14 cellular contexts compared by ENCODE assay signal in the genomic region with DNA sequence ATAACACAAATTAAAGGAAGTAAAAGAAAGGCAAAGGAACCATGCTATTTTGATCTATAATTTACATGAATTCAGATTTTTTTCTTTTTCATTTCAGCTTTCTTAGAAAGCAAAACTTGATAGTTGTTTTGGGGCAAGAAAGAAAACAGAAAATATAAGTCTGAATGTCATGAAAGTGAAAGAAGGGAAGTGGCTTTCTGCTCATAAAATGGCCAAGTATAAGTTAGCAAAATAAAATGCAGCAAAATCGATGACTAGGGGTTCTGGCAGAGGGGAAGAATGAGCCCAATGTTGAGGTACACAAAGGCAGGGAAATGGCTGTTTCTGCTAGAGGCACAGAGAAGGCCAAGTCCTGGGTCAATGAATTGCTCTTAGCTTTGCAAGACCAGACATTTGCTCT. TPM values are rescaled to one million over a fixed set of nuclear protein-coding genes. Genes with fewer than 3 reads are reported as not detected.
DNase-seq lines count a peak whose midpoint lies in the region; ATAC-seq and TF ChIP-seq lines count a peak whose summit lies in the region.
"Had no signal": no experiment of that assay in that cellular context is flagged by ENCODE, and none has a peak within 500 bp of the region (broad histone marks: within the 10 kb centered on the region; RNA-seq: fewer than 3 reads in every experiment).

No MANE protein-coding gene starts in this region.

- H3K27me3 ChIP-seq in breast epithelium = no peaks in the 10 kb centered on the region
- H3K27me3 ChIP-seq: sigmoid colon had no signal

- H3K9me3 Mint-ChIP-seq in activated T-cell treated with anti-CD3 and anti-CD28 coated beads, Interleukin-2, amount 50 U/mL, for 72 hours = peaks cover 7 to 8% of the 10 kb centered on the region in 2 donors
- peaks cover 0 to 2% of the 10 kb centered on the region in 2 donors for H3K9me3 Mint-ChIP-seq in natural killer cell

- peaks cover 21% of the 10 kb centered on the region for H3K4me1 Mint-ChIP-seq in activated T-cell treated with anti-CD3 and anti-CD28 coated beads, Interleukin-2, amount 50 U/mL, for 72 hours (ENCODE audit: low read depth)
- H3K4me1 Mint-ChIP-seq in natural killer cell = peaks cover 22 to 24% of the 10 kb centered on the region in 2 donors

- TF ChIP-seq CTCF in natural killer cell (IDR thresholded peaks at IDR 0.05) = no peak
- no peak for TF ChIP-seq CTCF in breast epithelium (IDR thresholded peaks at IDR 0.05)

- H3K27ac Mint-ChIP-seq in activated T-cell treated with anti-CD3 and anti-CD28 coated beads, Interleukin-2, amount 50 U/mL, for 72 hours = peak overlapping the region; percentile 43
- H3K27ac Mint-ChIP-seq in natural killer cell = peak overlapping the region; percentile 77 to 85

- no peak for DNase-seq in activated T-cell treated with anti-CD3 and anti-CD28 coated beads, Interleukin-2, amount 50 U/mL, for 72 hours
- DNase-seq in activated T-cell treated with anti-CD3 and anti-CD28 coated beads for 4 hours (no peak), natural killer cell (no peak), NCI-H1694 treated with DMSO at 0.1 percent for 48 hours (lab: John Stamatoyannopoulos, UW) (no peak), breast epithelium (ENCODE audit: low spot score in 2 of 2) (no peak)
- DNase-seq: central memory CD4-positive, alpha-beta T cell; NCI-H1048; NCI-H82; sigmoid colon had no signal

- H3K4me3 Mint-ChIP-seq in activated T-cell treated with anti-CD3 and anti-CD28 coated beads, Interleukin-2, amount 50 U/mL, for 72 hours = peak overlapping the region; percentile 48 to 51
- H3K4me3 Mint-ChIP-seq in natural killer cell = peak overlapping the region; percentile 51

- H3K4me1 ChIP-seq in breast epithelium = no peaks in the 10 kb centered on the region
- H3K4me1 ChIP-seq: sigmoid colon had no signal

- no peak for TF ChIP-seq POLR2A in breast epithelium (IDR thresholded peaks at IDR 0.05)

- H3K27me3 Mint-ChIP-seq in activated T-cell treated with anti-CD3 and anti-CD28 coated beads, Interleukin-2, amount 50 U/mL, for 72 hours (ENCODE audit: low read depth) = no peaks in the 10 kb centered on the region
- H3K27me3 Mint-ChIP-seq in natural killer cell (ENCODE audit: low read depth in 2 of 2) = no peaks in the 10 kb centered on the region

- ATAC-seq in activated T-cell treated with anti-CD3 and anti-CD28 coated beads, Interleukin-2, amount 50 U/mL, for 72 hours (replicated peaks in 1 of 2) = no peak
- ATAC-seq in GM21786 (IDR thresholded peaks at IDR 0.05; ENCODE audit: unreplicated experiment) (peak; percentile 68), HG03521 (IDR thresholded peaks at IDR 0.05; ENCODE audit: unreplicated experiment) (peak; percentile 62), natural killer cell (peak in 2 of 3 donors; percentile 18 to 28), GM21381 (IDR thresholded peaks at IDR 0.05; ENCODE audit: unreplicated experiment) (no peak)

- intact Hi-C loops in natural killer cell (cut with micrococcal nuclease) = no loop called here
- intact Hi-C loops in breast epithelium (cut with DNase I; ENCODE audit: low total_unique reads) = no loop called here

- no peaks in the 10 kb centered on the region for H3K36me3 ChIP-seq in breast epithelium
- H3K36me3 ChIP-seq: sigmoid colon had no signal

- peaks cover 0 to 9% of the 10 kb centered on the region in 2 donors for H3K9me3 ChIP-seq in breast epithelium

- H3K36me3 Mint-ChIP-seq in activated T-cell treated with anti-CD3 and anti-CD28 coated beads, Interleukin-2, amount 50 U/mL, for 72 hours (ENCODE audit: insufficient read depth in 2 of 2) = peaks cover 2 to 4% of the 10 kb centered on the region in 2 donors
- peaks cover 27% of the 10 kb centered on the region for H3K36me3 Mint-ChIP-seq in natural killer cell

- H3K4me3 ChIP-seq in breast epithelium = no peak overlapping the region
- H3K4me3 ChIP-seq: sigmoid colon had no signal

- H3K27ac ChIP-seq in breast epithelium = no peak overlapping the region
- H3K27ac ChIP-seq: sigmoid colon had no signal

RNA-seq across cellular contexts. Expression of a gene that starts 3.0 kb away (rescaled TPM):
- total RNA-seq in activated T-cell treated with anti-CD3 and anti-CD28 coated beads, Interleukin-2, amount 50 U/mL, for 72 hours = not detected
- total RNA-seq in natural killer cell = not detected
- not detected for total RNA-seq in breast epithelium
- total RNA-seq: myocyte; sigmoid colon; T-helper 1 cell treated with Interleukin-12 subunit alpha and Interleukin-12 subunit beta and Interleukin-4 antibody, amounts not matched to agents 30 ng/mL and 1 ng/mL, for 36 hours had no signal

RNA-seq across cellular contexts. Expression of a gene that starts 21.8 kb away (rescaled TPM):
- total RNA-seq in activated T-cell treated with anti-CD3 and anti-CD28 coated beads, Interleukin-2, amount 50 U/mL, for 72 hours = not detected
- total RNA-seq in natural killer cell (not detected), breast epithelium (not detected)
- total RNA-seq: myocyte; sigmoid colon; T-helper 1 cell treated with Interleukin-12 subunit alpha and Interleukin-12 subunit beta and Interleukin-4 antibody, amounts not matched to agents 30 ng/mL and 1 ng/mL, for 36 hours had no signal

RNA-seq across cellular contexts. Expression of a gene that starts 42.8 kb away (rescaled TPM):
- not detected for total RNA-seq in activated T-cell treated with anti-CD3 and anti-CD28 coated beads, Interleukin-2, amount 50 U/mL, for 72 hours
- not detected for total RNA-seq in natural killer cell
- not detected for total RNA-seq in breast epithelium
- total RNA-seq: myocyte; sigmoid colon; T-helper 1 cell treated with Interleukin-12 subunit alpha and Interleukin-12 subunit beta and Interleukin-4 antibody, amounts not matched to agents 30 ng/mL and 1 ng/mL, for 36 hours had no signal

RNA-seq across cellular contexts. Expression of a gene that starts 57.4 kb away (rescaled TPM):
- not detected for total RNA-seq in activated T-cell treated with anti-CD3 and anti-CD28 coated beads, Interleukin-2, amount 50 U/mL, for 72 hours
- not detected for total RNA-seq in natural killer cell
- not detected for total RNA-seq in breast epithelium
- total RNA-seq: myocyte; sigmoid colon; T-helper 1 cell treated with Interleukin-12 subunit alpha and Interleukin-12 subunit beta and Interleukin-4 antibody, amounts not matched to agents 30 ng/mL and 1 ng/mL, for 36 hours had no signal

Comparison
In these comparisons a context has a peak if more than half of its experiments do, and no peak if none do; other contexts are left out.
1. ATAC-seq: peak in GM21786 (single experiment), HG03521 (single experiment) and natural killer cell (2 of 3); none in activated T-cell treated with anti-CD3 and anti-CD28 coated beads, Interleukin-2, amount 50 U/mL, for 72 hours (0 of 2) and GM21381 (single experiment).